In genomic region chr14:104318558-104319488, GRCh38 we compare ENCODE assay signal across 1 cellular context.
TF ChIP-seq lines count a peak whose summit lies in the region.

No MANE protein-coding gene starts in this region.

TF ChIP-seq in HepG2, 621 proteins besides CTCF, POLR2A, EP300 and RAD21 (continued from another document):
- TF ChIP-seq E2F1 (CRISPR knock-in tag; IDR thresholded peaks at IDR 0.05) (no peak), ZNF513 (CRISPR knock-in tag; conservative IDR thresholded peaks at IDR 0.05) (no peak), REXO4 (CRISPR knock-in tag; IDR thresholded peaks at IDR 0.05; ENCODE audit: borderline replicate concordance) (no peak), ATF2 (CRISPR knock-in tag; IDR thresholded peaks at IDR 0.05) (no peak), UBTF (CRISPR knock-in tag; IDR thresholded peaks at IDR 0.05) (no peak), TARDBP (CRISPR knock-in tag; IDR thresholded peaks at IDR 0.05) (no peak), ZNF383 (CRISPR knock-in tag; IDR thresholded peaks at IDR 0.05; ENCODE audit: borderline replicate concordance) (no peak), NCOA5 (CRISPR knock-in tag; IDR thresholded peaks at IDR 0.05) (no peak), RFX3 (CRISPR knock-in tag; IDR thresholded peaks at IDR 0.05) (no peak), PHF21A (CRISPR knock-in tag; IDR thresholded peaks at IDR 0.05) (no peak)
TF ChIP-seq in HepG2: peak in this region for 0.
